In genomic region chr1:206203364-206204158, GRCh38 we compare ENCODE assay signal across 8 cellular contexts. TPM values are rescaled to one million over a fixed set of nuclear protein-coding genes. Genes with fewer than 3 reads are reported as not detected.
DNase-seq lines count a peak whose midpoint lies in the region; ATAC-seq and TF ChIP-seq lines count a peak whose summit lies in the region.
"Not testable (repeated sequence)": the region's sequence is repeated elsewhere in the genome, so short reads cannot be mapped to it uniquely, and the experiment has no call there.

SRGAP2 (plus strand) TSS chr1:206203541; CDS start chr1:206205971, 2,430 bp downstream.

- POLR2A ChIA-PET in WTC11 (lab: Charles Lee), result not testable (repeated sequence)

- not testable (repeated sequence) for H3K9me3 Mint-ChIP-seq in WTC11

- WGBS in body of pancreas, 2 donors, result 0% methylated on average over 2 to 14 of the region's 63 CpGs

- not testable (repeated sequence) for H3K4me1 Mint-ChIP-seq in WTC11

- TF ChIP-seq CTCF in GM12875 (IDR thresholded peaks at IDR 0.05; ENCODE audit: borderline replicate concordance, insufficient read depth, low read depth, low read length); WTC11 (IDR thresholded peaks at IDR 0.05); body of pancreas (IDR thresholded peaks at IDR 0.05); right atrium auricular region (IDR thresholded peaks at IDR 0.05); thoracic aorta (IDR thresholded peaks at IDR 0.05): not testable (repeated sequence)

- H3K36me3 Mint-ChIP-seq in WTC11, result not testable (repeated sequence)

- H3K9me3 ChIP-seq in body of pancreas, right atrium auricular region, thoracic aorta: not testable (repeated sequence)

- TF ChIP-seq POLR2A in body of pancreas (IDR thresholded peaks at IDR 0.05), result not testable (repeated sequence)

- H3K4me1 ChIP-seq in body of pancreas; right atrium auricular region; thoracic aorta (ENCODE audit: control insufficient read depth in 1 of 2, low read depth in 2 of 2): not testable (repeated sequence)

- H3K4me3 ChIP-seq in GM12875 (ENCODE audit: low read depth, low read length), result peak within 1 kb of the TSS; percentile 47
- H3K4me3 ChIP-seq in body of pancreas, result not testable (repeated sequence)
- peak within 1 kb of the TSS; percentile 46 to 59 for H3K4me3 ChIP-seq in right atrium auricular region
- H3K4me3 ChIP-seq in thoracic aorta, result peak within 1 kb of the TSS; percentile 78

- not testable (repeated sequence) for H3K27me3 Mint-ChIP-seq in WTC11 (ENCODE audit: low read depth)

- not testable (repeated sequence) for H3K27ac Mint-ChIP-seq in WTC11

- DNase-seq in NCI-H2227 treated with DMSO at 0.1 percent for 48 hours (lab: John Stamatoyannopoulos, UW) (peak; percentile 31), WTC11 (ENCODE audit: low spot score) (peak; percentile 42), body of pancreas (peak; percentile 31 to 46 (median 44)), right atrium auricular region (ENCODE audit: low spot score) (peak; percentile 76), posterior vena cava (ENCODE audit: low spot score) (peak; percentile 91)
- DNase-seq in thoracic aorta (ENCODE audit: low spot score), result not testable (repeated sequence)

- H3K36me3 ChIP-seq in body of pancreas (replicated peaks in 1 of 2; ENCODE audit: insufficient read depth in 1 of 2, low read depth in 2 of 2); right atrium auricular region; thoracic aorta: not testable (repeated sequence)

- peak within 1 kb of the TSS; percentile 61 for H3K4me3 Mint-ChIP-seq in WTC11

- peak within 1 kb of the TSS; percentile 50 to 74 (median 66) for H3K27ac ChIP-seq in body of pancreas
- H3K27ac ChIP-seq in right atrium auricular region, result peak within 1 kb of the TSS; percentile 84 to 87
- peak within 1 kb of the TSS; percentile 85 to 90 for H3K27ac ChIP-seq in thoracic aorta

- not testable (repeated sequence) for H3K27me3 ChIP-seq in body of pancreas; right atrium auricular region; thoracic aorta (replicated peaks; ENCODE audit: insufficient read depth)

- intact Hi-C loops in body of pancreas (cut with DNase I); posterior vena cava (cut with DNase I): not testable (repeated sequence)

- CTCF ChIA-PET in WTC11 (lab: Charles Lee), result not testable (repeated sequence)

- ATAC-seq in HG03097 (IDR thresholded peaks at IDR 0.05; ENCODE audit: low FRiP score, unreplicated experiment) (peak; percentile 5), WTC11 (peak; percentile 0; the same call in 1 of the 2 replicates), body of pancreas (peak; percentile 8), thoracic aorta (ENCODE audit: insufficient number of reproducible peaks, low FRiP score, low read depth) (peak; percentile 21)

RNA-seq across cellular contexts. Expression of gene SRGAP2, which starts in this region (rescaled TPM):
- total RNA-seq in WTC11 (2021), result 74.2 to 81.2 TPM (median 74.4 TPM) in 3 replicates
- total RNA-seq in body of pancreas, result 10 to 100 TPM; 10.2 to 23.6 TPM
- 10 to 100 TPM; 26.4 to 29.0 TPM for total RNA-seq in right atrium auricular region
- total RNA-seq in posterior vena cava, result 10 to 100 TPM; 60.4 to 70.1 TPM
- 10 to 100 TPM; 70.8 to 86.4 TPM for total RNA-seq in thoracic aorta
